ENCODE assay signal across 12 cellular contexts in the genomic region with DNA sequence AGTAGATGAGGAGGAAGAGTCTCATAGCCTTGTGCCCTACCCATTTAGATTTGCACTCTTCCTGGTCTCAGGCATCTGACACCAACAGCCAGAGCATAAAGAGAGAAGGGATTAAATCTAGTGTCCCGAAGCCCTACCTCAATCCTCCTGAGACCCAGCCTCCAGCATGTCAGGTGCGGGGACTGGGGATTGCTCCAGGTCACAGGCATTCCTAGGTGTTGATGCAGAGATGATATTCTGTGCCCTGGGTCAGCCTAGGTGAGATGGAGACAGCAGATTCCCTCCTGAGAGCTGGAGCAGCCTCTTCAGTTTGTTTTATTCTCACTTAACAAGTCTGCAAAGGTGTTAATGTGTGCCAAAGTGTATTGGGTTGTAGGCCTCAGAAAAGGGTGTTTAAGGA.
DNase-seq lines count a peak whose midpoint lies in the region; ATAC-seq lines count a peak whose summit lies in the region.
"Had no signal": no experiment of that assay in that cellular context is flagged by ENCODE, and none has a peak within 500 bp of the region (broad histone marks: within the 10 kb centered on the region; RNA-seq: fewer than 3 reads in every experiment).

No MANE protein-coding gene starts in this region.

- H3K23ac ChIP-seq in trophoblast cell (ENCODE audit: low read length) = no peak overlapping the region

- H4K8ac ChIP-seq in trophoblast cell (ENCODE audit: low read depth, low read length) = no peak overlapping the region

- no peaks in the 10 kb centered on the region for H3K4me1 ChIP-seq in HUES48 (ENCODE audit: control insufficient read depth, insufficient read depth, low read length)
- H3K4me1 ChIP-seq in trophoblast cell (ENCODE audit: control insufficient read depth in 1 of 2, insufficient read depth in 2 of 2, low read length in 2 of 2) = peaks cover 15 to 17% of the 10 kb centered on the region in 2 experiments
- H3K4me1 ChIP-seq: BLaER1 treated with 17β-estradiol and CSF1 and Interleukin-3, amounts not matched to agents 10 nM and 100 nM had no signal

- no CpG with 5 or more reads among the region's 2 CpGs for WGBS in trophoblast cell (ENCODE audit: extremely low coverage, insufficient coverage, insufficient read length)

- no peak overlapping the region for H2AFZ ChIP-seq in trophoblast cell (ENCODE audit: insufficient read depth, low read length, poor library complexity)

- H3K4me2 ChIP-seq in trophoblast cell (ENCODE audit: low read length) = no peak overlapping the region
- H3K4me2 ChIP-seq: BLaER1 treated with 17β-estradiol and CSF1 and Interleukin-3, amounts not matched to agents 10 nM and 100 nM had no signal

- H3K27ac ChIP-seq in HUES48 (ENCODE audit: low read depth, low read length) = peak overlapping the region; percentile 36
- H3K27ac ChIP-seq in trophoblast cell (ENCODE audit: low read depth, low read length) = no peak overlapping the region
- H3K27ac ChIP-seq: BLaER1 treated with 17β-estradiol and CSF1 and Interleukin-3, amounts not matched to agents 10 nM and 100 nM had no signal

- H3K4me3 ChIP-seq in HUES48 (ENCODE audit: low read depth, low read length) = no peak overlapping the region
- H3K4me3 ChIP-seq in trophoblast cell (ENCODE audit: low read depth, low read length) = no peak overlapping the region
- H3K4me3 ChIP-seq: BLaER1 treated with 17β-estradiol and CSF1 and Interleukin-3, amounts not matched to agents 10 nM and 100 nM; GM12878 had no signal

- H3K9ac ChIP-seq in HUES48 (ENCODE audit: low read depth, low read length) (no peak overlapping the region), trophoblast cell (ENCODE audit: low read length) (no peak overlapping the region)
- H3K9ac ChIP-seq: BLaER1 treated with 17β-estradiol and CSF1 and Interleukin-3, amounts not matched to agents 10 nM and 100 nM had no signal

- H3K14ac ChIP-seq in trophoblast cell (ENCODE audit: low read length) = no peak overlapping the region

- H3K79me2 ChIP-seq in trophoblast cell (ENCODE audit: control insufficient read depth, insufficient read depth, low read length, poor library complexity) = no peaks in the 10 kb centered on the region

- H3K79me1 ChIP-seq in trophoblast cell (ENCODE audit: low read length) = no peaks in the 10 kb centered on the region

- H3K36me3 ChIP-seq in HUES48 (ENCODE audit: control insufficient read depth, insufficient read depth, low read length) (no peaks in the 10 kb centered on the region), trophoblast cell (ENCODE audit: control insufficient read depth in 1 of 2, insufficient read depth in 2 of 2, low read length in 2 of 2) (no peaks in the 10 kb centered on the region)
- H3K36me3 ChIP-seq: BLaER1 treated with 17β-estradiol and CSF1 and Interleukin-3, amounts not matched to agents 10 nM and 100 nM had no signal

- no peak overlapping the region for H4K91ac ChIP-seq in trophoblast cell (ENCODE audit: low read depth, low read length)

- no peak overlapping the region for H2BK5ac ChIP-seq in trophoblast cell (ENCODE audit: low read depth, low read length, poor library complexity)

- no peaks in the 10 kb centered on the region for H3K9me3 ChIP-seq in HUES48 (ENCODE audit: control insufficient read depth, insufficient read depth, low read length)
- H3K9me3 ChIP-seq in trophoblast cell (ENCODE audit: insufficient read depth, low read depth, low read length) = no peaks in the 10 kb centered on the region
- H3K9me3 ChIP-seq: BLaER1 treated with 17β-estradiol and CSF1 and Interleukin-3, amounts not matched to agents 10 nM and 100 nM had no signal

- ATAC-seq in GM21723 (IDR thresholded peaks at IDR 0.05; ENCODE audit: unreplicated experiment) = no peak
- ATAC-seq: CD8-positive, alpha-beta T cell; GM12878 had no signal

- no peak overlapping the region for H4K12ac ChIP-seq in trophoblast cell (ENCODE audit: low read depth, low read length)

- no peak overlapping the region for H3K4ac ChIP-seq in trophoblast cell (ENCODE audit: low read depth, low read length)

- H2AK5ac ChIP-seq in trophoblast cell (ENCODE audit: low read length) = no peak overlapping the region

- no peak overlapping the region for H3K18ac ChIP-seq in trophoblast cell (ENCODE audit: low read length)

- no peak overlapping the region for H2BK120ac ChIP-seq in trophoblast cell (ENCODE audit: insufficient read depth, low read length, poor library complexity)

- DNase-seq in ELF-1 (ENCODE audit: low read depth, low spot score) = peak; percentile 71
- DNase-seq in iPS-NIHi7 (ENCODE audit: extremely low spot score) = peak; percentile 52
- peak; percentile 87 for DNase-seq in trophoblast cell
- no peak for DNase-seq in activated T-cell treated with anti-CD3 and anti-CD28 coated beads, Interleukin-2, amount 50 U/mL, for 48 hours
- DNase-seq: Calu3; CD8-positive, alpha-beta T cell; DMS79 treated with DMSO at 0.1 percent for 48 hours; H9 had no signal

- H3K27me3 ChIP-seq in HUES48 (ENCODE audit: control insufficient read depth, insufficient read depth, low read length) (no peaks in the 10 kb centered on the region), trophoblast cell (ENCODE audit: insufficient read depth, low read length) (no peaks in the 10 kb centered on the region)
- H3K27me3 ChIP-seq: BLaER1 treated with 17β-estradiol and CSF1 and Interleukin-3, amounts not matched to agents 10 nM and 100 nM had no signal

- H2BK12ac ChIP-seq in trophoblast cell (ENCODE audit: low read length) = no peak overlapping the region

Comparison
In these comparisons a context has a peak if more than half of its experiments do, and no peak if none do; other contexts are left out.
1. DNase-seq: peak in ELF-1 (single experiment), iPS-NIHi7 (single experiment) and trophoblast cell (2 of 2); none in activated T-cell treated with anti-CD3 and anti-CD28 coated beads, Interleukin-2, amount 50 U/mL, for 48 hours (0 of 2).